1 cellular context compared by ENCODE assay signal in genomic region chr1:112887599-112888303, GRCh38.
TF ChIP-seq lines count a peak whose summit lies in the region.

No MANE protein-coding gene starts in this region.

TF ChIP-seq in K562, 482 proteins besides CTCF, POLR2A, EP300 and RAD21 (continued from another document):
- TF ChIP-seq ZBTB40 (IDR thresholded peaks at IDR 0.05) (peak; percentile 67; the same call in 1 of the 2 replicates), ZBTB40 (CRISPR knock-in tag; IDR thresholded peaks at IDR 0.05) (no peak), GTF3C2 (IDR thresholded peaks at IDR 0.05; ENCODE audit: borderline replicate concordance, extremely low read depth, insufficient read length) (no peak), SMARCE1 (IDR thresholded peaks at IDR 0.05) (peak; percentile 20; the same call in 1 of the 2 replicates), CC2D1A (IDR thresholded peaks at IDR 0.05) (0 out of 2 replicates have a peak, but pooled peaks have one; percentile 8), NFE2 (IDR thresholded peaks at IDR 0.05; ENCODE audit: low read depth) (peak; percentile 73), ATF3 (IDR thresholded peaks at IDR 0.05) (peak; percentile 36; the same call in 1 of the 2 replicates), ATF3 (CRISPR knock-in tag; conservative IDR thresholded peaks at IDR 0.05) (no peak), DPF2 (IDR thresholded peaks at IDR 0.05) (peak; percentile 43), ZNF778 (CRISPR knock-in tag; IDR thresholded peaks at IDR 0.05) (no peak), SPI1 (IDR thresholded peaks at IDR 0.05; ENCODE audit: borderline replicate concordance, low read depth, low read length) (peak; percentile 6; the same call in 1 of the 2 replicates), ZNF143 (CRISPR knock-in tag; IDR thresholded peaks at IDR 0.05) (peak; percentile 29; the same call in 1 of the 2 replicates), MAFF (IDR thresholded peaks at IDR 0.05; ENCODE audit: low read length) (peak; percentile 78), PTTG1 (tag; IDR thresholded peaks at IDR 0.05; ENCODE audit: low read depth) (no peak), C11orf30 (IDR thresholded peaks at IDR 0.05; ENCODE audit: low read depth) (peak; percentile 99), JUND (IDR thresholded peaks at IDR 0.05; ENCODE audit: borderline replicate concordance, low read depth, low read length) (no peak; the same call in 1 of the 2 replicates), JUND (tag; IDR thresholded peaks at IDR 0.05; ENCODE audit: borderline replicate concordance, low read depth, low read length) (peak; percentile 35; the same call in 1 of the 3 replicates)
